Comparison of ENCODE assay signal across 1 cellular context in genomic region chr17:42971589-42971988, GRCh38.
A peak's percentile ranks its signal among the peaks of the same experiment; 100 is the strongest.
TF ChIP-seq lines count a peak whose summit lies in the region.

No MANE protein-coding gene starts in this region.

TF ChIP-seq in HepG2, 621 proteins besides CTCF, POLR2A, EP300 and RAD21:
- no peak for TF ChIP-seq ZGPAT (CRISPR knock-in tag; IDR thresholded peaks at IDR 0.05)
- no peak for TF ChIP-seq ZNF205 (CRISPR knock-in tag; IDR thresholded peaks at IDR 0.05)
- peak; percentile 79 for TF ChIP-seq ZNF263 (CRISPR knock-in tag; IDR thresholded peaks at IDR 0.05)
- TF ChIP-seq ZKSCAN1 (IDR thresholded peaks at IDR 0.05; ENCODE audit: low read length), result 0 out of 2 replicates have a peak, but pooled peaks have one; percentile 53
- no peak for TF ChIP-seq ZNF562 (CRISPR knock-in tag; IDR thresholded peaks at IDR 0.05; ENCODE audit: borderline replicate concordance)
